18 cellular contexts compared by ENCODE assay signal in genomic region chr1:224042557-224043118, GRCh38.
DNase-seq lines count a peak whose midpoint lies in the region; ATAC-seq, FAIRE-seq and TF ChIP-seq lines count a peak whose summit lies in the region.
"Had no signal": no experiment of that assay in that cellular context is flagged by ENCODE, and none has a peak within 500 bp of the region (broad histone marks: within the 10 kb centered on the region; RNA-seq: fewer than 3 reads in every experiment).

No MANE protein-coding gene starts in this region.

- H3K36me3 ChIP-seq in astrocyte (ENCODE audit: insufficient read depth, low read length) (no peaks in the 10 kb centered on the region), tibial nerve (no peaks in the 10 kb centered on the region)

- H3K4me2 ChIP-seq in astrocyte (ENCODE audit: low read length), result no peak overlapping the region

- peak; percentile 42 for ATAC-seq in stimulated activated naive CD8-positive, alpha-beta T cell treated with anti-CD3 and anti-CD28 coated beads, Interleukin-15, amount 100 ng/mL, for 72 hours
- ATAC-seq in stimulated activated naive CD8-positive, alpha-beta T cell treated with anti-CD3 and anti-CD28 coated beads, Interleukin-15, Interleukin-2, amounts not matched to agents 100 U/mL and 50 U/mL, for 24 hours, result no peak
- ATAC-seq: sciatic nerve had no signal

- H3K27me3 ChIP-seq in astrocyte (ENCODE audit: insufficient read depth, low read length) (peaks cover 3% of the 10 kb centered on the region), tibial nerve (no peaks in the 10 kb centered on the region)

- no peaks in the 10 kb centered on the region for H4K20me1 ChIP-seq in astrocyte (ENCODE audit: insufficient read depth, low read length)

- H3K9me3 ChIP-seq in astrocyte (ENCODE audit: insufficient read depth, low read depth, low read length) (no peaks in the 10 kb centered on the region), tibial nerve (no peaks in the 10 kb centered on the region)
- H3K9me3 ChIP-seq: Caco-2 had no signal

- H3K27ac ChIP-seq in astrocyte (ENCODE audit: low read depth, low read length) (no peak overlapping the region), tibial nerve (no peak overlapping the region)

- no peak for FAIRE-seq in astrocyte (lab: Jason Lieb, UNC)
- FAIRE-seq: H54 had no signal

- H3K4me1 ChIP-seq in astrocyte (ENCODE audit: insufficient read depth, low read length) (no peaks in the 10 kb centered on the region), tibial nerve (no peaks in the 10 kb centered on the region)
- H3K4me1 ChIP-seq: Caco-2 had no signal

- no peak for TF ChIP-seq CTCF in astrocyte (IDR thresholded peaks at IDR 0.05; ENCODE audit: insufficient read depth, low read depth, low read length)
- TF ChIP-seq CTCF in tibial nerve (IDR thresholded peaks at IDR 0.05), result no peak

- no peaks in the 10 kb centered on the region for H3K4me1 Mint-ChIP-seq in stimulated activated naive CD8-positive, alpha-beta T cell treated with anti-CD3 and anti-CD28 coated beads, Interleukin-15, amount 100 ng/mL, for 72 hours
- H3K4me1 Mint-ChIP-seq in astrocyte (ENCODE audit: low read depth, unreplicated experiment), result no peaks in the 10 kb centered on the region
- H3K4me1 Mint-ChIP-seq: naive B cell had no signal

- no peak for TF ChIP-seq POLR2A in tibial nerve (IDR thresholded peaks at IDR 0.05)

- WGBS in tibial nerve, 2 donors, result 70 to 72% methylated on average over 4 of the region's 4 CpGs

- no peak for DNase-seq in stimulated activated naive CD8-positive, alpha-beta T cell treated with anti-CD3 and anti-CD28 coated beads, Interleukin-15, amount 100 ng/mL, for 72 hours
- no peak for DNase-seq in stimulated activated naive CD8-positive, alpha-beta T cell treated with anti-CD3 and anti-CD28 coated beads, Interleukin-15, Interleukin-2, amounts not matched to agents 100 U/mL and 50 U/mL, for 24 hours
- DNase-seq in NCI-H2029 treated with DMSO at 0.1 percent for 48 hours (lab: John Stamatoyannopoulos, UW) (peak; percentile 71), astrocyte (ENCODE audit: low read depth) (peak; percentile 47), KG1 (lab: John Stamatoyannopoulos, UW) (no peak), NCI-H1092 (lab: John Stamatoyannopoulos, UW) (no peak), tibial nerve (ENCODE audit: low spot score in 2 of 2) (no peak), NCI-H1105 treated with DMSO at 0.1 percent for 48 hours (lab: John Stamatoyannopoulos, UW) (no peak)
- DNase-seq: amniotic stem cell, Caco-2, head of caudate nucleus, naive B cell, NCI-H187 treated with DMSO at 0.1 percent for 48 hours, substantia nigra had no signal

- no peaks in the 10 kb centered on the region for H3K79me2 ChIP-seq in astrocyte (ENCODE audit: insufficient read depth, low read length)

- no peak overlapping the region for H3K27ac Mint-ChIP-seq in stimulated activated naive CD8-positive, alpha-beta T cell treated with anti-CD3 and anti-CD28 coated beads, Interleukin-15, amount 100 ng/mL, for 72 hours
- H3K27ac Mint-ChIP-seq in astrocyte (ENCODE audit: unreplicated experiment), result no peak overlapping the region
- H3K27ac Mint-ChIP-seq: dendritic cell treated with granulocyte-macrophage colony-stimulating factor and Interleukin-4, amounts not matched to agents 40 ng/mL and 50 ng/mL, for 4 days; naive B cell; T-helper 1 cell treated with Interleukin-12 subunit alpha and Interleukin-12 subunit beta and Interleukin-4 antibody, amounts not matched to agents 30 μg/mL and 1 μg/mL, for 36 hours had no signal

- no peak for TF ChIP-seq EP300 in tibial nerve (IDR thresholded peaks at IDR 0.05)

- H2AFZ ChIP-seq in astrocyte (ENCODE audit: low read depth, low read length), result no peak overlapping the region

- no peaks in the 10 kb centered on the region for H3K9me3 Mint-ChIP-seq in stimulated activated naive CD8-positive, alpha-beta T cell treated with anti-CD3 and anti-CD28 coated beads, Interleukin-15, amount 100 ng/mL, for 72 hours
- H3K9me3 Mint-ChIP-seq in astrocyte (ENCODE audit: unreplicated experiment), result no peaks in the 10 kb centered on the region
- H3K9me3 Mint-ChIP-seq: dendritic cell treated with granulocyte-macrophage colony-stimulating factor and Interleukin-4, amounts not matched to agents 40 ng/mL and 50 ng/mL, for 4 days; naive B cell; T-helper 1 cell treated with Interleukin-12 subunit alpha and Interleukin-12 subunit beta and Interleukin-4 antibody, amounts not matched to agents 30 μg/mL and 1 μg/mL, for 36 hours had no signal

- no peaks in the 10 kb centered on the region for H3K36me3 Mint-ChIP-seq in astrocyte (ENCODE audit: low read depth, unreplicated experiment)
- H3K36me3 Mint-ChIP-seq: naive B cell had no signal

- peaks cover 24% of the 10 kb centered on the region for H3K27me3 Mint-ChIP-seq in stimulated activated naive CD8-positive, alpha-beta T cell treated with anti-CD3 and anti-CD28 coated beads, Interleukin-15, amount 100 ng/mL, for 72 hours
- H3K27me3 Mint-ChIP-seq in astrocyte (ENCODE audit: low read depth, unreplicated experiment), result peaks cover 6% of the 10 kb centered on the region

- no peak overlapping the region for H3K4me3 ChIP-seq in astrocyte (ENCODE audit: insufficient read depth, low read depth, low read length)
- no peak overlapping the region for H3K4me3 ChIP-seq in tibial nerve

- no peak overlapping the region for H3K9ac ChIP-seq in astrocyte (ENCODE audit: low read length)

- H3K4me3 Mint-ChIP-seq in stimulated activated naive CD8-positive, alpha-beta T cell treated with anti-CD3 and anti-CD28 coated beads, Interleukin-15, amount 100 ng/mL, for 72 hours, result no peak overlapping the region
- H3K4me3 Mint-ChIP-seq in astrocyte (ENCODE audit: unreplicated experiment), result no peak overlapping the region
- H3K4me3 Mint-ChIP-seq: dendritic cell treated with granulocyte-macrophage colony-stimulating factor and Interleukin-4, amounts not matched to agents 40 ng/mL and 50 ng/mL, for 4 days; T-helper 1 cell treated with Interleukin-12 subunit alpha and Interleukin-12 subunit beta and Interleukin-4 antibody, amounts not matched to agents 30 μg/mL and 1 μg/mL, for 36 hours had no signal

Comparison
In these comparisons a context has a peak if more than half of its experiments do, and no peak if none do; other contexts are left out.
1. DNase-seq: peak in NCI-H2029 treated with DMSO at 0.1 percent for 48 hours (single experiment) and astrocyte (single experiment); none in stimulated activated naive CD8-positive, alpha-beta T cell treated with anti-CD3 and anti-CD28 coated beads, Interleukin-15, amount 100 ng/mL, for 72 hours (0 of 2), stimulated activated naive CD8-positive, alpha-beta T cell treated with anti-CD3 and anti-CD28 coated beads, Interleukin-15, Interleukin-2, amounts not matched to agents 100 U/mL and 50 U/mL, for 24 hours (single experiment), KG1 (single experiment), NCI-H1092 (single experiment), tibial nerve (0 of 2) and NCI-H1105 treated with DMSO at 0.1 percent for 48 hours (single experiment).